18 cellular contexts compared by ENCODE assay signal in genomic region chr10:78654047-78654590, GRCh38.
DNase-seq lines count a peak whose midpoint lies in the region; ATAC-seq, FAIRE-seq and TF ChIP-seq lines count a peak whose summit lies in the region.
"Had no signal": no experiment of that assay in that cellular context is flagged by ENCODE, and none has a peak within 500 bp of the region (broad histone marks: within the 10 kb centered on the region; RNA-seq: fewer than 3 reads in every experiment).

No MANE protein-coding gene starts in this region.

- H3K27ac ChIP-seq in C4-2B: peak overlapping the region; percentile 34; the same call in 1 of the 2 replicates
- H3K27ac ChIP-seq in astrocyte (ENCODE audit: low read depth, low read length): no peak overlapping the region
- H3K27ac ChIP-seq in right lobe of liver: no peak overlapping the region
- H3K27ac ChIP-seq in psoas muscle: no peak overlapping the region
- H3K27ac ChIP-seq in caudate nucleus (ENCODE audit: low read depth, low read length): no peak overlapping the region
- H3K27ac ChIP-seq: HL-60 had no signal

- H3K36me3 ChIP-seq in astrocyte (ENCODE audit: insufficient read depth, low read length): no peaks in the 10 kb centered on the region
- no peaks in the 10 kb centered on the region for H3K36me3 ChIP-seq in right lobe of liver
- no peaks in the 10 kb centered on the region for H3K36me3 ChIP-seq in psoas muscle (ENCODE audit: insufficient read depth in 1 of 2, low read depth in 1 of 2)
- H3K36me3 ChIP-seq: BE2C had no signal

- H3K4me2 ChIP-seq in astrocyte (ENCODE audit: low read length): no peak overlapping the region

- H3K36me3 Mint-ChIP-seq in astrocyte (ENCODE audit: low read depth, unreplicated experiment): no peaks in the 10 kb centered on the region
- H3K36me3 Mint-ChIP-seq in osteocyte (ENCODE audit: unreplicated experiment): no peaks in the 10 kb centered on the region
- H3K36me3 Mint-ChIP-seq: CD14-positive monocyte; CD8-positive, alpha-beta T cell had no signal

- H3K9me3 Mint-ChIP-seq in astrocyte (ENCODE audit: unreplicated experiment) (peaks cover 3% of the 10 kb centered on the region), osteocyte (ENCODE audit: unreplicated experiment) (no peaks in the 10 kb centered on the region)
- H3K9me3 Mint-ChIP-seq: CD8-positive, alpha-beta T cell; HFFc6 had no signal

- TF ChIP-seq POLR2A in right lobe of liver (IDR thresholded peaks at IDR 0.05): no peak

- H3K4me1 ChIP-seq in astrocyte (ENCODE audit: insufficient read depth, low read length) (peaks cover 17% of the 10 kb centered on the region), right lobe of liver (peaks cover 0 to 7% (median 0%) of the 10 kb centered on the region in 4 donors), psoas muscle (no peaks in the 10 kb centered on the region)

- no peak for FAIRE-seq in astrocyte (lab: Jason Lieb, UNC)
- FAIRE-seq: D721Med had no signal

- H3K9me3 ChIP-seq in astrocyte (ENCODE audit: insufficient read depth, low read depth, low read length) (no peaks in the 10 kb centered on the region), right lobe of liver (no peaks in the 10 kb centered on the region), psoas muscle (no peaks in the 10 kb centered on the region)
- H3K9me3 ChIP-seq: BE2C had no signal

- DNase-seq in astrocyte (ENCODE audit: low read depth) (peak; percentile 25), right lobe of liver (no peak), osteocyte (ENCODE audit: extremely low spot score, unreplicated experiment) (peak; percentile 48), kidney glomerular epithelial cell (lab: John Stamatoyannopoulos, UW) (no peak), psoas muscle (no peak), caudate nucleus (lab: John Stamatoyannopoulos, UW) (no peak), medulla oblongata (ENCODE audit: extremely low spot score) (no peak)
- DNase-seq: BE2C; CD8-positive, alpha-beta T cell; COR-L47; DND-41; GF-D8; HCEC 1CT; HFFc6 had no signal

- ATAC-seq in right lobe of liver (peak in 3 of 4 donors; percentile 26 to 70 (median 48)), psoas muscle (no peak)
- ATAC-seq: CD8-positive, alpha-beta T cell had no signal

- intact Hi-C loops in right lobe of liver (cut with DNase I) (no loop called here), psoas muscle (cut with DNase I) (loop anchor here in 1 of 2 donors (5.0 to 10.0 kb wide), 2 partner anchors 439 to 607 kb away; no protein-coding TSS in a partner anchor)

- peaks cover 54% of the 10 kb centered on the region for H3K27me3 Mint-ChIP-seq in astrocyte (ENCODE audit: low read depth, unreplicated experiment)
- peaks cover 2% of the 10 kb centered on the region for H3K27me3 Mint-ChIP-seq in osteocyte (ENCODE audit: unreplicated experiment)

- H3K27ac Mint-ChIP-seq in astrocyte (ENCODE audit: unreplicated experiment) (no peak overlapping the region), osteocyte (ENCODE audit: unreplicated experiment) (no peak overlapping the region)
- H3K27ac Mint-ChIP-seq: CD8-positive, alpha-beta T cell; HFFc6 had no signal

- 16% methylated on average over 3 of the region's 3 CpGs for WGBS in right lobe of liver (ENCODE audit: insufficient coverage, low coverage, low lambda C conversion rate, missing lambda C conversion rate)
- WGBS in psoas muscle, 3 donors: 64 to 76% (median 73%) methylated on average over 3 of the region's 3 CpGs

- no peak for TF ChIP-seq CTCF in C4-2B (conservative IDR thresholded peaks at IDR 0.05)
- no peak for TF ChIP-seq CTCF in astrocyte (IDR thresholded peaks at IDR 0.05; ENCODE audit: insufficient read depth, low read depth, low read length)
- no peak for TF ChIP-seq CTCF in right lobe of liver (IDR thresholded peaks at IDR 0.05)
- TF ChIP-seq CTCF in osteocyte (IDR thresholded peaks at IDR 0.05): no peak
- no peak for TF ChIP-seq CTCF in psoas muscle (IDR thresholded peaks at IDR 0.05)

- H3K4me3 Mint-ChIP-seq in astrocyte (ENCODE audit: unreplicated experiment) (no peak overlapping the region), osteocyte (ENCODE audit: unreplicated experiment) (no peak overlapping the region)
- H3K4me3 Mint-ChIP-seq: CD8-positive, alpha-beta T cell; HFFc6 had no signal

- H3K4me3 ChIP-seq in astrocyte (ENCODE audit: insufficient read depth, low read depth, low read length): no peak overlapping the region
- H3K4me3 ChIP-seq in right lobe of liver: no peak overlapping the region
- H3K4me3 ChIP-seq in psoas muscle: no peak overlapping the region

- no peaks in the 10 kb centered on the region for H3K79me2 ChIP-seq in astrocyte (ENCODE audit: insufficient read depth, low read length)

- no peaks in the 10 kb centered on the region for H3K27me3 ChIP-seq in astrocyte (ENCODE audit: insufficient read depth, low read length)
- no peaks in the 10 kb centered on the region for H3K27me3 ChIP-seq in right lobe of liver
- H3K27me3 ChIP-seq in psoas muscle (ENCODE audit: insufficient read depth in 3 of 3, low read length in 2 of 3): peaks cover 0 to 11% (median 0%) of the 10 kb centered on the region in 3 donors
- H3K27me3 ChIP-seq: BE2C had no signal

- H3K4me1 Mint-ChIP-seq in astrocyte (ENCODE audit: low read depth, unreplicated experiment) (no peaks in the 10 kb centered on the region), osteocyte (ENCODE audit: unreplicated experiment) (no peaks in the 10 kb centered on the region)

- H3K9ac ChIP-seq in astrocyte (ENCODE audit: low read length): no peak overlapping the region

- H4K20me1 ChIP-seq in astrocyte (ENCODE audit: insufficient read depth, low read length): no peaks in the 10 kb centered on the region

- no peak overlapping the region for H2AFZ ChIP-seq in astrocyte (ENCODE audit: low read depth, low read length)

Comparison
In these comparisons a context has a peak if more than half of its experiments do, and no peak if none do; other contexts are left out.
1. DNase-seq: peak in astrocyte (single experiment) and osteocyte (single experiment); none in right lobe of liver (0 of 3), kidney glomerular epithelial cell (single experiment), psoas muscle (0 of 2), caudate nucleus (0 of 61) and medulla oblongata (single experiment).
2. ATAC-seq: peak in right lobe of liver (3 of 4); none in psoas muscle (0 of 4).